ENCODE assay signal across 1 cellular context in genomic region chr2:109950146-109950843, GRCh38. TPM values are rescaled to one million over a fixed set of nuclear protein-coding genes. Genes with fewer than 3 reads are reported as not detected.
"Had no signal": no experiment of that assay in that cellular context is flagged by ENCODE, and none has a peak within 500 bp of the region (broad histone marks: within the 10 kb centered on the region; RNA-seq: fewer than 3 reads in every experiment).

No MANE protein-coding gene starts in this region.

RNA-seq across cellular contexts. Expression of gene LIMS3, which starts 51.8 kb away (rescaled TPM):
- total RNA-seq: SK-MEL-5 had no signal
